8 cellular contexts compared by ENCODE assay signal in the genomic region with DNA sequence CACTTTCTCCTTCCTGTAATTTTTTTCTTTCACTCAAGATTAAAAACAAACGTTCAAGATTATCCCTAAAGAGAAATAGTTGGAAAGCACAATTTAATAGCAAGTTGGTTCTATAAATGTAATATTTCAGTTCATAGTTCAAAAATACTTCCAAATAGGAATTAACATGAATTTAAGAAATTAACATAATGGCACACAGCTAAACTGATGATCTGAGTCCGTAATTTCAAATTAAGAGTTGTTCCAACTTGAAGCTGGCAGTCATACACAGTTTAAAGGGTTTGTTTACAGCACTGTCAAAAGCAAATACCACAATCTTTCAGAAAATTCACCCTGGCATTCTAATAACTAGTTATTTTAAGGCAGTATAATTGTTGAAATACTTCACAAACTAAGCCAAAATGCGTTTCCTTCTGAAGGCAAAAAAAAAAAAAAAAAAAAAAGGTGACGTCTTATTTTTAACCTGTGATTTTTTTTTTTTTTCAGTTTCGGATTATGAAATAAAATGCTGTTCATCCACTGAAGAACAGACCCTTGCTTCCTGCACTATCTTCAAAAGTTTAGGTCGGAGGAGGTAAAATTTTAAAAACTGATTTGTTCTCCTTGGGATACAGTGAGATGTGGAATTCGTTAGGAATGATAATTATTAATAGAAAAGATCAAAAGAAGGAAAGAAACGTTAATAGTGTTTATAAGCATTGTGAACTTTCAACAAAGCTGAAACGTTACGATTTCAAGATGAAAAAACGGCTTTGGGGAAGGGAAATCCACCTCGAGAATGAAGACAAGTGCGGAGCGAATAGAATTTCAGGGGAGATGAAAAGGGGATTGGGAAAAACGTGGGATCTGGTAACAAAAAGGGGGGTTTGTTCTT. TPM values are rescaled to one million over a fixed set of nuclear protein-coding genes. Genes with fewer than 3 reads are reported as not detected.
A peak's percentile ranks its signal among the peaks of the same experiment; 100 is the strongest.
DNase-seq lines count a peak whose midpoint lies in the region; ATAC-seq and TF ChIP-seq lines count a peak whose summit lies in the region.

No MANE protein-coding gene starts in this region.

- WGBS in SK-N-SH (ENCODE audit: low lambda C conversion rate), result 4% methylated on average over 15 of the region's 15 CpGs

- peaks cover 46% of the 10 kb centered on the region; the same call in 1 of the 2 replicates for H4K20me1 ChIP-seq in SK-N-SH (ENCODE audit: insufficient read depth)

- H3K27ac ChIP-seq in SK-N-SH (ENCODE audit: low read depth in 2 of 2, low read length in 1 of 2), result peak overlapping the region; percentile 91 to 96

- no peaks in the 10 kb centered on the region for H3K27me3 Mint-ChIP-seq in activated CD4-positive, alpha-beta memory T cell treated with anti-CD3 and anti-CD28 coated beads, Interleukin-2, amount 10 ng/mL, durations not matched to agents 7 days and 5 days

- peaks cover 20% of the 10 kb centered on the region for H3F3A ChIP-seq in SK-N-SH (replicated peaks; ENCODE audit: insufficient read depth)

- H3K9ac ChIP-seq in SK-N-SH (peak overlapping the region; percentile 94), skeletal muscle satellite cell (ENCODE audit: low read depth, low read length) (peak overlapping the region; percentile 96)

- H3K4me1 ChIP-seq in SK-N-SH (ENCODE audit: control insufficient read depth in 1 of 2, insufficient read depth in 2 of 2, low read depth in 1 of 2, low read length in 1 of 2) (peaks cover 12 to 14% of the 10 kb centered on the region in 2 experiments; a peak in 3 of 4 replicates), skeletal muscle satellite cell (ENCODE audit: control insufficient read depth, insufficient read depth, low read length) (peaks cover 58% of the 10 kb centered on the region)

- TF ChIP-seq EP300 in SK-N-SH (IDR thresholded peaks at IDR 0.05; ENCODE audit: borderline replicate concordance in 1 of 2, low read depth in 1 of 2, low read length in 1 of 2), result no peak

- TF ChIP-seq RAD21 in SK-N-SH (IDR thresholded peaks at IDR 0.05; ENCODE audit: low read length), result no peak

- peaks cover 41% of the 10 kb centered on the region for H3K36me3 Mint-ChIP-seq in activated CD4-positive, alpha-beta memory T cell treated with anti-CD3 and anti-CD28 coated beads, Interleukin-2, amount 10 ng/mL, durations not matched to agents 7 days and 5 days (ENCODE audit: low read depth)

- H3K79me2 ChIP-seq in SK-N-SH (ENCODE audit: insufficient read depth), result peaks cover 57% of the 10 kb centered on the region

- H3K4me3 ChIP-seq in SK-N-SH (ENCODE audit: low read depth in 2 of 2, low read length in 1 of 2), result peak overlapping the region; percentile 72 to 74
- H3K4me3 ChIP-seq in skeletal muscle satellite cell (ENCODE audit: low read length), result peak overlapping the region; percentile 88

- no peak for TF ChIP-seq CTCF in SK-N-SH (IDR thresholded peaks at IDR 0.05)

- H3K4me1 Mint-ChIP-seq in activated CD4-positive, alpha-beta memory T cell treated with anti-CD3 and anti-CD28 coated beads, Interleukin-2, amount 10 ng/mL, durations not matched to agents 7 days and 5 days, result peaks cover 69% of the 10 kb centered on the region

- H3K9me3 ChIP-seq in SK-N-SH, result no peaks in the 10 kb centered on the region
- no peaks in the 10 kb centered on the region for H3K9me3 ChIP-seq in skeletal muscle satellite cell (replicated peaks; ENCODE audit: low read length)

- H3K9me3 Mint-ChIP-seq in activated CD4-positive, alpha-beta memory T cell treated with anti-CD3 and anti-CD28 coated beads, Interleukin-2, amount 10 ng/mL, durations not matched to agents 7 days and 5 days, result peaks cover 3% of the 10 kb centered on the region

- H3K36me3 ChIP-seq in SK-N-SH (replicated peaks in 1 of 2; ENCODE audit: control insufficient read depth in 1 of 2, insufficient read depth in 2 of 2, low read length in 1 of 2), result no peaks in the 10 kb centered on the region
- H3K36me3 ChIP-seq in skeletal muscle satellite cell (ENCODE audit: insufficient read depth, low read length), result no peaks in the 10 kb centered on the region

- H3K4me3 Mint-ChIP-seq in activated CD4-positive, alpha-beta memory T cell treated with anti-CD3 and anti-CD28 coated beads, Interleukin-2, amount 10 ng/mL, durations not matched to agents 7 days and 5 days, result peak overlapping the region; percentile 97

- H3K27me3 ChIP-seq in SK-N-SH (ENCODE audit: insufficient read depth) (no peaks in the 10 kb centered on the region), skeletal muscle satellite cell (ENCODE audit: control insufficient read depth, insufficient read depth, low read length) (no peaks in the 10 kb centered on the region)

- H2AFZ ChIP-seq in SK-N-SH (ENCODE audit: low read depth), result peak overlapping the region; percentile 50

- H3K9me2 ChIP-seq in SK-N-SH, result no peaks in the 10 kb centered on the region

- H3K27ac Mint-ChIP-seq in activated CD4-positive, alpha-beta memory T cell treated with anti-CD3 and anti-CD28 coated beads, Interleukin-2, amount 10 ng/mL, durations not matched to agents 7 days and 5 days, result peak overlapping the region; percentile 94

- peak overlapping the region; percentile 65 for H3K4me2 ChIP-seq in SK-N-SH
- H3K4me2 ChIP-seq in skeletal muscle satellite cell (ENCODE audit: low read length), result peak overlapping the region; percentile 85

- POLR2A ChIA-PET in SK-N-SH (lab: Yijun Ruan, JAX), result no interaction called here
- POLR2A ChIA-PET in activated CD4-positive, alpha-beta memory T cell treated with anti-CD3 and anti-CD28 coated beads, Interleukin-2, amount 10 ng/mL, durations not matched to agents 7 days and 5 days (lab: Charles Lee), result interaction anchor here (0.9 to 4.0 kb wide), 24 partner anchors 9 to 485 kb away, joined by 3 to 46 read pairs (median 4); no protein-coding TSS in a partner anchor

- no peak for ATAC-seq in SK-N-SH treated with all-trans-retinoic acid at 6 μM for 48 hours
- no peak for ATAC-seq in GM21367 (IDR thresholded peaks at IDR 0.05; ENCODE audit: unreplicated experiment)
- ATAC-seq in HG03521 (IDR thresholded peaks at IDR 0.05; ENCODE audit: unreplicated experiment), result no peak

- no peak for DNase-seq in SK-N-SH
- no peak for DNase-seq in activated CD4-positive, alpha-beta memory T cell treated with anti-CD3 and anti-CD28 coated beads, Interleukin-2, amount 10 ng/mL, durations not matched to agents 7 days and 5 days
- DNase-seq in glomerular visceral epithelial cell (ENCODE audit: extremely low spot score), result peak; percentile 13
- no peak for DNase-seq in NCI-H446 (lab: John Stamatoyannopoulos, UW)

- CTCF ChIA-PET in SK-N-SH (lab: Yijun Ruan, JAX), result interaction anchor here (0.6 to 1.8 kb wide), 3 partner anchors 39 to 207 kb away, joined by 3 to 6 read pairs (median 4); no protein-coding TSS in a partner anchor
- CTCF ChIA-PET in activated CD4-positive, alpha-beta memory T cell treated with anti-CD3 and anti-CD28 coated beads, Interleukin-2, amount 10 ng/mL, durations not matched to agents 7 days and 5 days (lab: Charles Lee), result interaction anchor here (0.6 to 2.3 kb wide), 5 partner anchors 14 to 207 kb away, joined by 3 to 9 read pairs (median 3); no protein-coding TSS in a partner anchor

TF ChIP-seq in SK-N-SH, 30 proteins besides CTCF, POLR2A, EP300 and RAD21 (continues in another document):
- TF ChIP-seq, protein P1, sequence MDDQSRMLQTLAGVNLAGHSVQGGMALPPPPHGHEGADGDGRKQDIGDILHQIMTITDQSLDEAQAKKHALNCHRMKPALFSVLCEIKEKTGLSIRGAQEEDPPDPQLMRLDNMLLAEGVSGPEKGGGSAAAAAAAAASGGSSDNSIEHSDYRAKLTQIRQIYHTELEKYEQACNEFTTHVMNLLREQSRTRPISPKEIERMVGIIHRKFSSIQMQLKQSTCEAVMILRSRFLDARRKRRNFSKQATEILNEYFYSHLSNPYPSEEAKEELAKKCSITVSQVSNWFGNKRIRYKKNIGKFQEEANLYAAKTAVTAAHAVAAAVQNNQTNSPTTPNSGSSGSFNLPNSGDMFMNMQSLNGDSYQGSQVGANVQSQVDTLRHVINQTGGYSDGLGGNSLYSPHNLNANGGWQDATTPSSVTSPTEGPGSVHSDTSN (IDR thresholded peaks at IDR 0.05), result no peak
- TF ChIP-seq ELF1 (IDR thresholded peaks at IDR 0.05), result no peak
- no peak for TF ChIP-seq MXI1 (IDR thresholded peaks at IDR 0.05; ENCODE audit: low read depth, low read length)
- no peak for TF ChIP-seq TEAD4 (IDR thresholded peaks at IDR 0.05; ENCODE audit: borderline replicate concordance, insufficient read depth)
- TF ChIP-seq SMC3 (IDR thresholded peaks at IDR 0.05; ENCODE audit: low read depth, low read length), result no peak
- no peak for TF ChIP-seq RCOR1 (IDR thresholded peaks at IDR 0.05; ENCODE audit: low read length)
- TF ChIP-seq CHD2 (IDR thresholded peaks at IDR 0.05; ENCODE audit: low read length, partially characterized antibody), result no peak
- TF ChIP-seq FOSL2 (IDR thresholded peaks at IDR 0.05; ENCODE audit: borderline replicate concordance, low read depth), result no peak
- no peak for TF ChIP-seq RXRA (IDR thresholded peaks at IDR 0.05; ENCODE audit: borderline replicate concordance, low read depth)

TF ChIP-seq in SK-N-SH treated with all-trans-retinoic acid at 6 μM for 48 hours, 23 proteins besides CTCF, POLR2A, EP300 and RAD21:
- TF ChIP-seq PPARA (CRISPR knock-in tag; IDR thresholded peaks at IDR 0.05; ENCODE audit: borderline replicate concordance) (no peak), CSDC2 (CRISPR knock-in tag; IDR thresholded peaks at IDR 0.05) (no peak), ZC3H10 (CRISPR knock-in tag; IDR thresholded peaks at IDR 0.05) (no peak)

RNA-seq across cellular contexts. Expression of a gene that starts 0.9 kb away (rescaled TPM):
- 16.0 and 21.1 TPM in 2 replicates for polyA plus RNA-seq in SK-N-SH (2012; rRNA removed)
- 30.1 and 34.6 TPM in 2 replicates for polyA plus RNA-seq in SK-N-SH (2012; cell fraction: cytosol; rRNA removed)
- polyA plus RNA-seq in SK-N-SH (2012; cell fraction: nucleus; rRNA removed), result 6.7 and 17.2 TPM in 2 replicates
- total RNA-seq in activated CD4-positive, alpha-beta memory T cell treated with anti-CD3 and anti-CD28 coated beads, Interleukin-2, amount 10 ng/mL, durations not matched to agents 7 days and 5 days, result 10 to 100 TPM; 51.0 to 53.4 TPM
- total RNA-seq in skeletal muscle satellite cell (2012; rRNA removed), result 351 and 374 TPM in 2 replicates
